Comparison of ENCODE assay signal across 8 cellular contexts in the genomic region with DNA sequence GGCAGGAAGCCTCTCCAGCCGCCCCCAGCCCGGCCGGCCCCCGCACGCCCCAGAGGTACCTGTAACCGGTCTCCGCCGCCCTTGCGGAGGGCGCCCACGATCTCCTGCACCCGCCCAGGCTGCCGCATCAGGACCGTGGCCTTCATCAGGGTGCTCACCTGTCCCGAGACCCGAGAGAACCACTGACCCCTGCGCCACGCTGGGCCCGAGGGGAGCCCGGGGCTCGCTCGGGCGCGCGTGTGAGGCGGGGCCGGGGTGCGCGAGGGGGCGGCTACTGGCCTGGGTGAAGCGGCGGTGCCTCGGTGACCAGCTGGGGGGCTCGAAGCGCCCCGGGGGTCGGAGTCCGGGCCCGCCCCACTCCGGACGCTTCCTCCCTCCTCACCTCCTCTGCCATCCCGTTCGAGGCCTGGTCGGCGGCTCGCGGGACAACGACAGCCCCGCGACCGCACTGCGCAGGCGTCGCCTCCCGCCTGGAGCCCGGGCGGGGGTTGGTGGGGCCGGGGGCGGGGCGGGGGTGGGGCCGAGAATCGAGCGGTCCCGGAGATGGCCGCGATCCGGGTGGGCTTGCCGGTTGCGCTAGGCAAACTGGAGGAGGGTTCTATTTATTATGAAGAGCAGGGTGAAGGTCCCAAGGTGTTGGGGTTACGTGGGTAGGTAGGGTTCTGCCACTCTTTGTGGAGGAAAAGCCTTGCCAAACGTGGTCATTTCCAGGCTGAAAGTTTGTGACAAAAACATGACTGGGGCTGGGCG. TPM values are rescaled to one million over a fixed set of nuclear protein-coding genes. Genes with fewer than 3 reads are reported as not detected.
A peak's percentile ranks its signal among the peaks of the same experiment; 100 is the strongest.
DNase-seq lines count a peak whose midpoint lies in the region; ATAC-seq and TF ChIP-seq lines count a peak whose summit lies in the region.

A gene (minus strand): TSS at position 433 of the 750 bp plus-strand sequence. CDS start 39 bp downstream, at position 394.

- H3K36me3 ChIP-seq in HUES6 (ENCODE audit: control insufficient read depth, insufficient read depth, low read length): peaks cover 21% of the 10 kb centered on the region

- H3K9me3 ChIP-seq in HUES6 (ENCODE audit: control insufficient read depth, insufficient read depth, low read depth, low read length) (no peaks in the 10 kb centered on the region), T-helper 17 cell (ENCODE audit: control insufficient read depth, low read length, poor library complexity, severe bottlenecking) (no peaks in the 10 kb centered on the region)

- H3K36me3 Mint-ChIP-seq in T-helper 17 cell (ENCODE audit: low read depth): no peaks in the 10 kb centered on the region

- no peaks in the 10 kb centered on the region for H3K27me3 Mint-ChIP-seq in T-helper 17 cell

- ATAC-seq in T-helper 17 cell (peak; percentile 87), sciatic nerve (peak; percentile 90)

- H3K4me3 Mint-ChIP-seq in T-helper 17 cell: peak within 1 kb of the TSS; percentile 89

- no peak within 1 kb of the TSS for H3K27ac ChIP-seq in HUES6 (ENCODE audit: low read depth, low read length)

- DNase-seq in DMS53 (lab: John Stamatoyannopoulos, UW) (peak; percentile 63), DMS53 treated with DMSO at 0.1 percent for 48 hours (lab: John Stamatoyannopoulos, UW; ENCODE audit: unreplicated experiment) (no peak), T-helper 17 cell (peak; percentile 22 to 50 (median 41)), astrocyte of the spinal cord (ENCODE audit: low read depth, low spot score) (peak; percentile 17), sciatic nerve (ENCODE audit: low spot score) (peak; percentile 71), NCI-H187 treated with DMSO at 0.1 percent for 48 hours (lab: John Stamatoyannopoulos, UW) (no peak)

- in situ Hi-C loops in astrocyte of the spinal cord (cut with HindIII; ENCODE audit: low sequenced_read_pairs): no loop called here

- H3K27me3 ChIP-seq in HUES6 (ENCODE audit: control insufficient read depth, insufficient read depth, low read length): peaks cover 5% of the 10 kb centered on the region; the same call in 1 of the 2 replicates

- peak within 1 kb of the TSS; percentile 66 for H3K4me3 ChIP-seq in HUES6 (ENCODE audit: low read depth, low read length)
- peak within 1 kb of the TSS; percentile 66 for H3K4me3 ChIP-seq in astrocyte of the spinal cord (ENCODE audit: low read depth, low read length)
- H3K4me3 ChIP-seq in iPS-11a (ENCODE audit: low read depth, low read length): peak within 1 kb of the TSS; percentile 56

- H3K4me1 Mint-ChIP-seq in T-helper 17 cell: peaks cover 11% of the 10 kb centered on the region

- intact Hi-C loops in sciatic nerve (cut with DNase I): no loop called here

- H3K27ac Mint-ChIP-seq in T-helper 17 cell: peak within 1 kb of the TSS; percentile 47

- no peak for TF ChIP-seq CTCF in astrocyte of the spinal cord (IDR thresholded peaks at IDR 0.05; ENCODE audit: low read depth, low read length)

- H3K4me1 ChIP-seq in HUES6 (ENCODE audit: control insufficient read depth, insufficient read depth, low read length): peaks cover 8% of the 10 kb centered on the region; the same call in 1 of the 2 replicates

- peak within 1 kb of the TSS; percentile 46 for H3K9ac ChIP-seq in HUES6 (ENCODE audit: low read length)

RNA-seq across cellular contexts. Expression of the gene that starts here (rescaled TPM):
- total RNA-seq in T-helper 17 cell: 10 to 100 TPM; 23.1 to 28.9 TPM
- total RNA-seq in sciatic nerve: 34.6 TPM

Comparison
In these comparisons a context has a peak if more than half of its experiments do, and no peak if none do; other contexts are left out.
1. DNase-seq: peak in DMS53 (single experiment), T-helper 17 cell (3 of 3), astrocyte of the spinal cord (single experiment) and sciatic nerve (single experiment); none in DMS53 treated with DMSO at 0.1 percent for 48 hours (single experiment) and NCI-H187 treated with DMSO at 0.1 percent for 48 hours (single experiment).
2. Peak in every context shown above with its lines, with median percentiles within 50 percentile points of each other: H3K4me3 ChIP-seq.